15 cellular contexts compared by ENCODE assay signal in genomic region chr3:126152458-126152857, GRCh38. TPM values are rescaled to one million over a fixed set of nuclear protein-coding genes. Genes with fewer than 3 reads are reported as not detected.
DNase-seq lines count a peak whose midpoint lies in the region; ATAC-seq and TF ChIP-seq lines count a peak whose summit lies in the region.
"Had no signal": no experiment of that assay in that cellular context is flagged by ENCODE, and none has a peak within 500 bp of the region (broad histone marks: within the 10 kb centered on the region; RNA-seq: fewer than 3 reads in every experiment).

No MANE protein-coding gene starts in this region.

- H3K79me2 ChIP-seq in Karpas-422 (ENCODE audit: low read length): no peaks in the 10 kb centered on the region

- H3K9ac ChIP-seq in colonic mucosa (ENCODE audit: low read depth in 2 of 2, low read length in 2 of 2) (no peak overlapping the region), Karpas-422 (ENCODE audit: low read length) (no peak overlapping the region)

- H3K4me1 ChIP-seq in colonic mucosa: no peaks in the 10 kb centered on the region
- no peaks in the 10 kb centered on the region for H3K4me1 ChIP-seq in mucosa of descending colon (ENCODE audit: low read depth)
- no peaks in the 10 kb centered on the region for H3K4me1 ChIP-seq in Karpas-422 (ENCODE audit: low read length)

- TF ChIP-seq CTCF in colonic mucosa (IDR thresholded peaks at IDR 0.05): no peak
- TF ChIP-seq CTCF in mucosa of descending colon (IDR thresholded peaks at IDR 0.05): no peak

- no peaks in the 10 kb centered on the region for H3K9me3 ChIP-seq in colonic mucosa
- H3K9me3 ChIP-seq in mucosa of descending colon: no peaks in the 10 kb centered on the region
- no peaks in the 10 kb centered on the region for H3K9me3 ChIP-seq in Karpas-422 (ENCODE audit: low read length)
- H3K9me3 ChIP-seq: MG63 had no signal

- no peak for DNase-seq in Right ventricle myocardium inferior (ENCODE audit: missing footprints)
- no peak for DNase-seq in left cardiac atrium
- peak; percentile 15 for DNase-seq in colonic mucosa
- peak in 2 of 3 donors; percentile 7 to 20 for DNase-seq in mucosa of descending colon
- DNase-seq in Karpas-422: no peak
- DNase-seq in A172 (ENCODE audit: low spot score): no peak
- DNase-seq: COR-L47, HFFc6, MG63, NCI-H1092, NCI-H2081 treated with DMSO at 0.1 percent for 48 hours, NCI-H510A treated with DMSO at 0.1 percent for 48 hours, NCI-H82, PC-3 had no signal

- H3K27me3 ChIP-seq in colonic mucosa (no peaks in the 10 kb centered on the region), Karpas-422 (ENCODE audit: low read length) (no peaks in the 10 kb centered on the region)
- H3K27me3 ChIP-seq: MG63 had no signal

- H3K27ac ChIP-seq in colonic mucosa (no peak overlapping the region), Karpas-422 (ENCODE audit: low read length) (no peak overlapping the region)

- H3K4me3 ChIP-seq in colonic mucosa: no peak overlapping the region
- no peak overlapping the region for H3K4me3 ChIP-seq in mucosa of descending colon
- H3K4me3 ChIP-seq in Karpas-422 (ENCODE audit: low read length): no peak overlapping the region
- H3K4me3 ChIP-seq: MG63 had no signal

- intact Hi-C loops in Right ventricle myocardium inferior (cut with DNase I) (loop anchor here (5.0 kb wide), 1 partner anchor 35 kb away; no protein-coding TSS in a partner anchor), left cardiac atrium (cut with DNase I) (no loop called here), colonic mucosa (cut with DNase I) (no loop called here), mucosa of descending colon (cut with DNase I, micrococcal nuclease) (no loop called here)

- peak; percentile 37 for ATAC-seq in Right ventricle myocardium inferior
- ATAC-seq in left cardiac atrium: no peak
- ATAC-seq in mucosa of descending colon: no peak
- no peak for ATAC-seq in GM21825 (IDR thresholded peaks at IDR 0.05; ENCODE audit: unreplicated experiment)
- ATAC-seq: PC-3 had no signal

- H3K36me3 ChIP-seq in colonic mucosa: no peaks in the 10 kb centered on the region
- H3K36me3 ChIP-seq in mucosa of descending colon (ENCODE audit: low read depth): no peaks in the 10 kb centered on the region
- H3K36me3 ChIP-seq in Karpas-422 (ENCODE audit: insufficient read depth, low read length): no peaks in the 10 kb centered on the region
- H3K36me3 ChIP-seq: MG63 had no signal

- H2AFZ ChIP-seq in Karpas-422 (ENCODE audit: low read length): no peak overlapping the region

- no peaks in the 10 kb centered on the region for H4K20me1 ChIP-seq in Karpas-422 (ENCODE audit: insufficient read depth, low read depth, low read length)

- H3K9me2 ChIP-seq in Karpas-422 (replicated peaks; ENCODE audit: insufficient read depth, low read length): no peaks in the 10 kb centered on the region

- no peak overlapping the region for H3K4me2 ChIP-seq in Karpas-422 (ENCODE audit: low read depth, low read length, poor library complexity, severe bottlenecking)

RNA-seq across cellular contexts. Expression of gene ALDH1L1, which starts 27.9 kb away (rescaled TPM):
- total RNA-seq in Right ventricle myocardium inferior (23.1 TPM), left cardiac atrium (10 to 100 TPM; 20.2 to 22.9 TPM), colonic mucosa (10 to 100 TPM; 15.3 to 25.6 TPM), mucosa of descending colon (10 to 100 TPM; 14.3 to 27.4 (median 15.0) TPM)
- not detected in 2 replicates for total RNA-seq in Karpas-422 (2014; rRNA removed; shearing (Covaris generic); ENCODE audit: low replicate concordance)
- total RNA-seq in A172 (2014; rRNA removed; shearing (Covaris generic)): 0.50 TPM in 1 of 2 replicates, not detected in the other
- total RNA-seq: PC-3 had no signal

Comparison
In these comparisons a context has a peak if more than half of its experiments do, and no peak if none do; other contexts are left out.
1. DNase-seq: peak in colonic mucosa (single experiment) and mucosa of descending colon (2 of 3); none in Right ventricle myocardium inferior (single experiment), left cardiac atrium (single experiment), Karpas-422 (single experiment) and A172 (single experiment).
2. RNA of gene ALDH1L1, which starts 27.9 kb away (total RNA-seq): 15.3 to 25.6 TPM in colonic mucosa, 23.1 TPM in Right ventricle myocardium inferior (single experiment), 20.2 to 22.9 TPM in left cardiac atrium and 14.3 to 27.4 TPM in mucosa of descending colon; 0.50 TPM in A172 and not detected in Karpas-422; every median in the first group is over 10 times any median in the second.